ENCODE assay signal across 8 cellular contexts in the genomic region with DNA sequence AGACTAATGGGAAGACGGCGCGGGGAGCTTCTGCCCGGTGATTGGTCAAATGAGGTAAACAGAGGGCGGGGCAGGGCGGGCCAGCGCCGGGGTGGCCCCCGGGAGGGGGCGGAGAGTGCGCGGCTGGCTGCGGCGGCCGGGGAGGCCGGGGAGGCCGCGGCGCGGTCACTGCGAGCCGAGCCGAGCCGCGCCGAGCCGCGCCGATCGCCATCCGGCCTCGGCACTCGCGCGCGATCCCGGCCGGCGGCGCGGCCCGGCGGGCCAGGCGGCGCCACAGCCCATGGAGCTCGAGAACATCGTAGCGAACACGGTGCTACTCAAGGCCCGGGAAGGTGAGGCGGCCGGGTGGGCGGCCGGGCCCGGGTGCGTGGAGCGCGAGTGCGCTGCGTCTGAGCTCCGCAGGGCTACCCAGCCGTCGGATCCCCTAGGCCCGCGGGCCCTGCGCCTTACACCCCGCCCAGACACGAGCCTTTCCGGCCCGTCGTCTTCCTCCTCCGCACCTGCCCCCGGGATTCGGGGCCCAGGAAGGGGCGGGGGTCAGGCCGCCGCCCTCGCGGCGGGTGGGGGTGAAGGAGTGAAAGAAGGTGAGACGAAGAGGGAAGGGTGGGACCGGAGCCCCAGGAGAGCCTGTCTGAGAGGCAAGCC. TPM values are rescaled to one million over a fixed set of nuclear protein-coding genes. Genes with fewer than 3 reads are reported as not detected.
DNase-seq lines count a peak whose midpoint lies in the region; ATAC-seq and TF ChIP-seq lines count a peak whose summit lies in the region.

A gene (plus strand): TSS at position 111 of the 645 bp plus-strand sequence. CDS start 170 bp downstream, at position 281.

- H3K9me3 ChIP-seq in lung (ENCODE audit: control insufficient read depth in 2 of 2, insufficient read depth in 1 of 2, low read length in 1 of 2): no peaks in the 10 kb centered on the region
- H3K9me3 ChIP-seq in stomach: no peaks in the 10 kb centered on the region

- H3K27me3 ChIP-seq in lung (ENCODE audit: control insufficient read depth, insufficient read depth) (no peaks in the 10 kb centered on the region), stomach (no peaks in the 10 kb centered on the region)

- DNase-seq in Calu3: peak; percentile 57
- DNase-seq in HuH-7.5 (ENCODE audit: low spot score): peak; percentile 72
- DNase-seq in activated CD4-positive, alpha-beta T cell treated with anti-CD3 and anti-CD28 coated beads for 4 hours: peak; percentile 51 to 70
- no peak for DNase-seq in dermis microvascular lymphatic vessel endothelial cell (ENCODE audit: low read depth in 2 of 2)
- DNase-seq in lung (ENCODE audit: low spot score): no peak
- DNase-seq in stomach: peak; percentile 57
- DNase-seq in dedifferentiated amniotic fluid mesenchymal stem cell (ENCODE audit: extremely low spot score): no peak

- TF ChIP-seq POLR2A in stomach (IDR thresholded peaks at IDR 0.05): no peak

- 1% methylated on average over 59 to 82 of the region's 82 CpGs for WGBS in lung, 2 donors
- 1 to 2% (median 1%) methylated on average over 15 to 82 of the region's 82 CpGs for WGBS in stomach, 5 donors

- ATAC-seq in GM21390 (IDR thresholded peaks at IDR 0.05; ENCODE audit: unreplicated experiment) (peak; percentile 50), lung (ENCODE audit: insufficient read depth, low FRiP score) (no peak)

- TF ChIP-seq CTCF in Calu3 (IDR thresholded peaks at IDR 0.05; ENCODE audit: unreplicated experiment) (no peak), lung (IDR thresholded peaks at IDR 0.05; ENCODE audit: control extremely low read depth, extremely low read depth) (no peak), stomach (IDR thresholded peaks at IDR 0.05) (no peak)

- no peaks in the 10 kb centered on the region for H3K9me3 Mint-ChIP-seq in Calu3 (ENCODE audit: low read depth, unreplicated experiment)

- no peak for TF ChIP-seq EP300 in stomach (IDR thresholded peaks at IDR 0.05)

- H3K36me3 ChIP-seq in lung (ENCODE audit: control insufficient read depth in 2 of 2, insufficient read depth in 2 of 2, low read length in 2 of 2): peaks cover 0 to 13% of the 10 kb centered on the region in 2 donors
- peaks cover 4 to 19% (median 16%) of the 10 kb centered on the region in 4 donors for H3K36me3 ChIP-seq in stomach

- peak within 1 kb of the TSS; percentile 93 for H3K4me3 Mint-ChIP-seq in Calu3 (ENCODE audit: low read depth, unreplicated experiment)

- H3K27ac ChIP-seq in lung (ENCODE audit: low read depth in 1 of 2, low read length in 1 of 2): peak within 1 kb of the TSS; percentile 91 to 96
- H3K27ac ChIP-seq in stomach: peak within 1 kb of the TSS; percentile 94 to 98 (median 96)

- BruUV-seq in Calu3 (replicated peaks; lab: Mats Ljungman, UMichigan): no TSS peak

- peak within 1 kb of the TSS; percentile 100 for H3K27ac Mint-ChIP-seq in Calu3 (ENCODE audit: unreplicated experiment)

- H3K27me3 Mint-ChIP-seq in Calu3 (ENCODE audit: unreplicated experiment): peaks cover 12% of the 10 kb centered on the region

- H3K4me1 ChIP-seq in lung (ENCODE audit: control insufficient read depth in 2 of 2, insufficient read depth in 2 of 2, low read length in 2 of 2) (peaks cover 0 to 12% of the 10 kb centered on the region in 2 donors), stomach (peaks cover 23 to 59% (median 53%) of the 10 kb centered on the region in 4 donors)

- CTCF ChIA-PET in Calu3 (lab: Charles Lee): interaction anchor here (0.5 to 3.6 kb wide), 12 partner anchors 10 to 173 kb away, joined by 3 to 33 read pairs (median 4); no protein-coding TSS in a partner anchor

- intact Hi-C loops in Calu3 (cut with micrococcal nuclease; ENCODE audit: unreplicated experiment) (no loop called here), stomach (cut with DNase I; ENCODE audit: low total_unique reads) (no loop called here)

- peaks cover 34% of the 10 kb centered on the region for H3K4me1 Mint-ChIP-seq in Calu3 (ENCODE audit: low read depth, unreplicated experiment)

- H3K4me3 ChIP-seq in lung: peak within 1 kb of the TSS; percentile 75
- H3K4me3 ChIP-seq in stomach: peak within 1 kb of the TSS; percentile 63 to 85 (median 80)

- peaks cover 63% of the 10 kb centered on the region for H3K36me3 Mint-ChIP-seq in Calu3 (ENCODE audit: insufficient read depth, unreplicated experiment)

RNA-seq across cellular contexts. Expression of the gene that starts here (rescaled TPM):
- total RNA-seq in Calu3 (2022): 64.6 and 72.6 TPM in 2 replicates
- total RNA-seq in dermis microvascular lymphatic vessel endothelial cell: 15.4 and 18.0 TPM in 2 replicates
- 10 to 100 TPM; 22.4 to 58.1 TPM for total RNA-seq in lung
- polyA plus RNA-seq in lung: 10 to 100 TPM; 20.7 to 68.0 TPM
- total RNA-seq in stomach: 10 to 100 TPM in 4 of 5 donors, 1 to 10 TPM in 1; 1.8 to 91.2 (median 19.1) TPM
- polyA plus RNA-seq in stomach: 10 to 100 TPM; 14.6 to 20.2 (median 16.2) TPM

Comparison
In these comparisons a context has a peak if more than half of its experiments do, and no peak if none do; other contexts are left out.
1. DNase-seq: peak in Calu3 (single experiment), HuH-7.5 (single experiment), activated CD4-positive, alpha-beta T cell treated with anti-CD3 and anti-CD28 coated beads for 4 hours (2 of 2) and stomach (single experiment); none in dermis microvascular lymphatic vessel endothelial cell (0 of 2), lung (single experiment) and dedifferentiated amniotic fluid mesenchymal stem cell (single experiment).